Comparison of ENCODE assay signal across 1 cellular context in the genomic region with DNA sequence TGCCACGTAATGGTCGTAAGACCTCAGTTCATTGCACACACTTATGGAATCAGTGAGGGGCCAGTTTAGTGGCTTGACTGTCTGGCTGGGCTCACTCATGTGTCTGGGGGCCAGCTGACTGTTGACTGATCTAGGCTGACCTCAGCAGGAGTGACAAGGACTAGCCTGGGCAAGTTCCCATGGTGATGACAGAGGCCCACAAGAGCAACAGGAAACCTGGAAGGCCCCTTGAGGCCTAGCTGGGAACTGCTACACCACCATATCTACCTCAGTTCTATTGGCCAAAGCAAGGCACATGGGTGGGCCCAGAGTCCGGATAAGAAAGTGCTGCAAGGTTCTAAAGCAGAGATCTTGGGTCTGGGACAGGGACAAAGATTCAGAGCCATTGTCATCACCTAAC.
TF ChIP-seq lines count a peak whose summit lies in the region.

No MANE protein-coding gene starts in this region.

TF ChIP-seq in IMR-90, 13 proteins besides CTCF, POLR2A, EP300 and RAD21:
- no peak for TF ChIP-seq BHLHE40 (IDR thresholded peaks at IDR 0.05; ENCODE audit: low read depth, low read length)
- TF ChIP-seq MXI1 (IDR thresholded peaks at IDR 0.05; ENCODE audit: borderline replicate concordance, low read depth, low read length): no peak
- TF ChIP-seq RFX5 (IDR thresholded peaks at IDR 0.05; ENCODE audit: low read depth, low read length): no peak
- no peak for TF ChIP-seq FOS (IDR thresholded peaks at IDR 0.05; ENCODE audit: low read depth, low read length)
